ENCODE assay signal across 8 cellular contexts in the genomic region with DNA sequence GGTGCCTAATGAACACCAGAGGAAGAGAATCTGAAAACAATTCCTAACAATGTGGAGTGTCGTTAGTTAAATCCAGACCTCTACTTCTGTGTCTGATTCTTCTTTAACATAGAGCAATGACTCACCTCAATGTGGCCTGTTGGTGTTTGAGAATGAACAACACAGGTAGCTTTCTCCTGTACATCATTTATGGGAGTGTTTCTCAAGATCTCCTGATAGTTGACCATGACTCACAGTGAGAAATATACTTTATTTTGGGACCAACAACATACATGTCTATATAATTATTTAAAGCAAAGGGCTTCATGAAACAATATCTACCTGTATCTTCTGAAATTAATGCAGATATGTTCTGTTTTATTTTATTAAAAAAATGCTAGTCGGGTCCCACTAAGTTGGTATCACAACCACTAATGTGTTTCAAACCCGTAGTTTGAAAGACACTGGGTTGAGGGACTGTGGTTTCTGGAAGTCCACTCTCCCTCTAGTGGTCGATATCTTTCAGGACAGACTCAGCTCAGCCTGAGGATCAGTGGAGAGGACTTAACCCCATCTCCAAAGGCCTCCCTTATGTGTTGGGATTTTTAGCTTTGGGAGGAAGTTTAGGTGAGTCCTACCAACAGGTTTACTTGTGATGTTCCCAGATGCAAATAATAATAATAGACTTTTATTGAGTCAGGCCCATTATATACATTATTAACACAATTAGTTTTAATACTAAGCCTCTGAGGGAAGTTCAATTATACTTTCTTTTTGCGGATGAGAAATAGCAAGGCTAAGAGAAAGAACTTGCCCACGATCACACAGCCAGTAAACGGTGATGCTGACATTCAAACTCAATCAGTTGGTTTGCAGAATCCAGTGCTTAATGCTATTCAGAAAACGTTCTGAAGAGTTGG.
DNase-seq lines count a peak whose midpoint lies in the region; ATAC-seq, FAIRE-seq and TF ChIP-seq lines count a peak whose summit lies in the region.

No MANE protein-coding gene starts in this region.

- H2BK120ac ChIP-seq in mesenchymal stem cell (ENCODE audit: low read depth, low read length), result no peak overlapping the region

- no peaks in the 10 kb centered on the region for H3K36me3 ChIP-seq in endothelial cell of umbilical vein (ENCODE audit: control insufficient read depth in 2 of 2, extremely low read depth in 1 of 2, insufficient read depth in 2 of 2, low read length in 2 of 2)
- H3K36me3 ChIP-seq in mesenchymal stem cell (ENCODE audit: control insufficient read depth in 1 of 2, insufficient read depth in 2 of 2, low read depth in 1 of 2, low read length in 2 of 2), result no peaks in the 10 kb centered on the region
- H3K36me3 ChIP-seq in uterus, result no peaks in the 10 kb centered on the region

- peak; percentile 55 for ATAC-seq in GM19397 (IDR thresholded peaks at IDR 0.05; ENCODE audit: unreplicated experiment)

- H3K4me3 ChIP-seq in HL-60 (replicated peaks; ENCODE audit: insufficient read depth, low read length), result no peak overlapping the region
- H3K4me3 ChIP-seq in endothelial cell of umbilical vein (replicated peaks in 1 of 3; ENCODE audit: insufficient read depth in 1 of 3, low read depth in 1 of 3, low read length in 3 of 3), result no peak overlapping the region
- no peak overlapping the region for H3K4me3 ChIP-seq in mesenchymal stem cell (ENCODE audit: insufficient read depth in 1 of 2, low read depth in 1 of 2, low read length in 2 of 2)
- H3K4me3 ChIP-seq in uterus, result no peak overlapping the region

- no peaks in the 10 kb centered on the region for H3K27me3 ChIP-seq in HL-60 (ENCODE audit: insufficient read depth, poor library complexity, severe bottlenecking)
- no peaks in the 10 kb centered on the region for H3K27me3 ChIP-seq in endothelial cell of umbilical vein (ENCODE audit: control insufficient read depth in 2 of 2, insufficient read depth in 2 of 2, low read length in 2 of 2)
- no peaks in the 10 kb centered on the region for H3K27me3 ChIP-seq in mesenchymal stem cell (ENCODE audit: control insufficient read depth in 1 of 2, insufficient read depth in 1 of 2, low read length in 2 of 2)
- no peaks in the 10 kb centered on the region for H3K27me3 ChIP-seq in uterus

- dilution Hi-C loops in endothelial cell of umbilical vein (cut with MboI; ENCODE audit: extremely low pct_ligation_motif_present, low sequenced_read_pairs), result no loop called here

- H3K4me1 ChIP-seq in endothelial cell of umbilical vein (ENCODE audit: control insufficient read depth, extremely low read depth, insufficient read depth, low read length), result peaks cover 23% of the 10 kb centered on the region
- H3K4me1 ChIP-seq in mesenchymal stem cell (ENCODE audit: control insufficient read depth, insufficient read depth, low read depth, low read length), result peaks cover 6% of the 10 kb centered on the region
- H3K4me1 ChIP-seq in uterus, result peaks cover 14 to 28% of the 10 kb centered on the region in 2 donors

- peak; percentile 89 for FAIRE-seq in endothelial cell of umbilical vein (lab: Jason Lieb, UNC)

- H2AK5ac ChIP-seq in mesenchymal stem cell (ENCODE audit: low read length, severe bottlenecking), result no peak overlapping the region

- no peaks in the 10 kb centered on the region for H3K79me1 ChIP-seq in mesenchymal stem cell (replicated peaks; ENCODE audit: low read length, poor library complexity, severe bottlenecking)

- H2BK15ac ChIP-seq in mesenchymal stem cell (ENCODE audit: low read depth, poor library complexity, severe bottlenecking), result peak overlapping the region; percentile 62

- no peak overlapping the region for H2BK5ac ChIP-seq in mesenchymal stem cell (ENCODE audit: low read depth, low read length, poor library complexity, severe bottlenecking)

- CTCF ChIA-PET in endothelial cell of umbilical vein (lab: Charles Lee), result interaction anchor here (0.6 to 3.5 kb wide), 40 partner anchors 10 to 149 kb away, joined by 3 to 76 read pairs (median 5); partner anchors contain the start of gene KLF9

- no peaks in the 10 kb centered on the region for H3K79me2 ChIP-seq in endothelial cell of umbilical vein (ENCODE audit: control insufficient read depth, insufficient read depth, low read length)

- H3K27ac ChIP-seq in HL-60 (replicated peaks) (no peak overlapping the region), endothelial cell of umbilical vein (ENCODE audit: insufficient read depth, low read depth, low read length) (no peak overlapping the region), mesenchymal stem cell (ENCODE audit: low read length, poor library complexity, severe bottlenecking) (no peak overlapping the region), uterus (peak overlapping the region; percentile 90 to 91)

- POLR2A ChIA-PET in endothelial cell of umbilical vein (lab: Charles Lee), result interaction anchor here (0.8 to 0.9 kb wide), 2 partner anchors 64 to 66 kb away, joined by 3 read pairs; no protein-coding TSS in a partner anchor

- peak overlapping the region in 1 of 2 experiments; percentile 87 for H3K4ac ChIP-seq in mesenchymal stem cell (ENCODE audit: low read depth in 1 of 2, low read length in 2 of 2)

- H4K8ac ChIP-seq in mesenchymal stem cell (ENCODE audit: low read length), result no peak overlapping the region

- no peak overlapping the region for H3K14ac ChIP-seq in mesenchymal stem cell (ENCODE audit: low read length in 2 of 2)

- H3K4me2 ChIP-seq in endothelial cell of umbilical vein (ENCODE audit: insufficient read depth, low read length) (no peak overlapping the region), mesenchymal stem cell (ENCODE audit: low read length, poor library complexity, severe bottlenecking) (no peak overlapping the region)

- H3K9me1 ChIP-seq in endothelial cell of umbilical vein (replicated peaks; ENCODE audit: control insufficient read depth, extremely low read depth, insufficient read depth, low read length), result no peaks in the 10 kb centered on the region

- DNase-seq in NCI-H2081 (lab: John Stamatoyannopoulos, UW), result peak; percentile 29 to 58
- no peak for DNase-seq in NCI-H2081 treated with DMSO at 0.1 percent for 48 hours (lab: John Stamatoyannopoulos, UW)
- DNase-seq in HL-60 (ENCODE audit: low read depth in 1 of 2, low spot score in 1 of 2), result peak; percentile 31 to 39
- peak; percentile 58 for DNase-seq in RPMI8226
- peak; percentile 81 for DNase-seq in endothelial cell of umbilical vein (ENCODE audit: low read depth, low spot score)
- DNase-seq in mesenchymal stem cell, result peak; percentile 88
- peak in 1 of 2 donors; percentile 66 for DNase-seq in uterus

- TF ChIP-seq POLR2A in endothelial cell of umbilical vein (IDR thresholded peaks at IDR 0.05; ENCODE audit: low read depth, low read length) (no peak), uterus (IDR thresholded peaks at IDR 0.05) (no peak)

- no peak overlapping the region for H3K23ac ChIP-seq in mesenchymal stem cell (ENCODE audit: low read length in 2 of 2)

- H3K9me3 ChIP-seq in endothelial cell of umbilical vein (replicated peaks; ENCODE audit: control insufficient read depth, insufficient read depth, low read length) (no peaks in the 10 kb centered on the region), mesenchymal stem cell (ENCODE audit: control insufficient read depth, low read length) (no peaks in the 10 kb centered on the region), uterus (no peaks in the 10 kb centered on the region)

- H2BK12ac ChIP-seq in mesenchymal stem cell (ENCODE audit: low read length in 2 of 2), result peak overlapping the region; percentile 40 to 96

- WGBS in mesenchymal stem cell, result 65% methylated on average over 8 of the region's 8 CpGs

- H2AFZ ChIP-seq in endothelial cell of umbilical vein (ENCODE audit: low read depth, low read length), result peak overlapping the region; percentile 30
- H2AFZ ChIP-seq in mesenchymal stem cell (ENCODE audit: low read depth, low read length), result no peak overlapping the region

- H4K91ac ChIP-seq in mesenchymal stem cell (ENCODE audit: low read length), result no peak overlapping the region

- H3K18ac ChIP-seq in mesenchymal stem cell (ENCODE audit: low read depth in 1 of 2, low read length in 2 of 2), result peak overlapping the region in 1 of 2 experiments; percentile 50

- H3K9ac ChIP-seq in endothelial cell of umbilical vein (replicated peaks; ENCODE audit: extremely low read depth, insufficient read depth, low read length) (no peak overlapping the region), mesenchymal stem cell (ENCODE audit: low read length) (peak overlapping the region; percentile 3)

- BruUV-seq in endothelial cell of umbilical vein (replicated peaks; lab: Mats Ljungman, UMichigan), result no TSS peak

- TF ChIP-seq CTCF in HL-60 (IDR thresholded peaks at IDR 0.05; ENCODE audit: insufficient read depth, low read length) (peak; percentile 65), endothelial cell of umbilical vein (IDR thresholded peaks at IDR 0.05; ENCODE audit: extremely low read depth in 1 of 2, insufficient read depth in 1 of 2, low read depth in 1 of 2, low read length in 2 of 2) (peak; percentile 68 to 89), uterus (IDR thresholded peaks at IDR 0.05) (peak; percentile 50 to 79 (median 76))

- no peaks in the 10 kb centered on the region for H4K20me1 ChIP-seq in endothelial cell of umbilical vein (replicated peaks; ENCODE audit: control insufficient read depth, extremely low read depth, insufficient read depth, low read length)

- intact Hi-C loops in endothelial cell of umbilical vein (cut with micrococcal nuclease), result loop anchor here (1.0 to 10.0 kb wide), 5 partner anchors 64 to 510 kb away; partner anchors contain the start of gene KLF9
- intact Hi-C loops in uterus (cut with DNase I; ENCODE audit: low total_unique reads), result loop anchor here (5.0 kb wide), 2 partner anchors 103 to 118 kb away; no protein-coding TSS in a partner anchor

TF ChIP-seq in endothelial cell of umbilical vein, 7 proteins besides CTCF, POLR2A, EP300 and RAD21:
- TF ChIP-seq, protein P1, sequence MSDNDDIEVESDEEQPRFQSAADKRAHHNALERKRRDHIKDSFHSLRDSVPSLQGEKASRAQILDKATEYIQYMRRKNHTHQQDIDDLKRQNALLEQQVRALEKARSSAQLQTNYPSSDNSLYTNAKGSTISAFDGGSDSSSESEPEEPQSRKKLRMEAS (IDR thresholded peaks at IDR 0.05; ENCODE audit: insufficient read depth, insufficient read length), result no peak
- TF ChIP-seq MYC (IDR thresholded peaks at IDR 0.05; ENCODE audit: low read depth, low read length) (no peak), JUN (IDR thresholded peaks at IDR 0.05; ENCODE audit: borderline replicate concordance, insufficient read depth, insufficient read length, low read depth) (no peak), FOS (IDR thresholded peaks at IDR 0.05; ENCODE audit: borderline replicate concordance, insufficient read depth, low read length) (no peak), POLR2AphosphoS5 (IDR thresholded peaks at IDR 0.05; ENCODE audit: insufficient read depth, low read depth, low read length) (no peak), EZH2 (IDR thresholded peaks at IDR 0.05; ENCODE audit: borderline replicate concordance, low read depth, low read length, severe bottlenecking) (no peak), GATA2 (IDR thresholded peaks at IDR 0.05; ENCODE audit: insufficient read depth, insufficient read length, low read depth, low read length) (peak; percentile 23)

Comparison
In these comparisons a context has a peak if more than half of its experiments do, and no peak if none do; other contexts are left out.
1. H3K27ac ChIP-seq: peak in uterus (2 of 2); none in HL-60 (single experiment), endothelial cell of umbilical vein (single experiment) and mesenchymal stem cell (single experiment).
2. Peak in every context shown above with its lines, with median percentiles within 50 percentile points of each other: CTCF ChIP-seq.